In the genomic region with DNA sequence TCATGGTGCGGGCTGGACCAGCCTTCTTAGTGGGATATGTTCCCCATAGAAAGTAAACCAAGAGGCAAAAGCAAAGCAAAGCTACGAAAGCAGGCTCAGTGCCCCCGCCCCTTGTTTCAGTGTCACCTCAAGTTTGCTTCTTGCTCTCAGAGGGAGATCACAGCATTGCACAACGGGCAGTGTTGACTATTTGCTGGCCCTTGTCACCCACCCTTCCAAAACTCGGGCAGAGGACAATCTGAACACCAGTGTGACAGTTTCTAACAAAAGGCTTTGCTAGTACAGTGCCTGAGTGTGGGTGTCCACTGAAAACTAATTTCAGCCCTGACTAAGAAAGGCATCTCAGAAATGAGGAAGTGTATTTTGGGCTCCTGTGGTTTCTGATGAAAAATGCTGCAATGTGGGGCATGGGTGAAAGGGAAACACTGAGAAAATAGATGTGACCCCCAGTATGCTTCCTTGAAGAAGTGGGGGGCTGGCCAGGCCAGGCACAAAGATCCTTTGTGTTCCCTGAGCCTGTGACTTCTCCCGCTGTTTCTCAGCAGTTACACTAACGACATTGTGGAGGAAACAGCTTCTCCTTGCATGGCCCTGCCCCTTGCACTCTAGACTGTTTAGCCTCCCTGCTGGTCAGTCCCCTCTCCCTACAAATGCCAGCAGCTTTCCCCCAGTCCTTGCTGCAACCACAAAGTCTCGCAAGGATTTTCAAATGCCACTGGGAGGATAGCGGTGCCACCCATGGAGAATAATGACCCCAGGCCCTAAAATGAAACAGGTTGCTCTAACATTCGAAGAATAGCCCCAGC, we compare ENCODE assay signal across 8 cellular contexts. TPM values are rescaled to one million over a fixed set of nuclear protein-coding genes. Genes with fewer than 3 reads are reported as not detected.
DNase-seq lines count a peak whose midpoint lies in the region; ATAC-seq and TF ChIP-seq lines count a peak whose summit lies in the region.

No MANE protein-coding gene starts in this region.

- no peak overlapping the region for H3K4me3 ChIP-seq in astrocyte of the spinal cord (ENCODE audit: low read depth, low read length)

- TF ChIP-seq CTCF in astrocyte of the spinal cord (IDR thresholded peaks at IDR 0.05; ENCODE audit: low read depth, low read length) = no peak

- in situ Hi-C loops in astrocyte of the spinal cord (cut with HindIII; ENCODE audit: low sequenced_read_pairs) = no loop called here

- peak; percentile 68 for DNase-seq in H4 (ENCODE audit: low spot score)
- DNase-seq in LHCN-M2 (ENCODE audit: low read depth) = peak; percentile 72
- peak; percentile 73 for DNase-seq in astrocyte of the spinal cord (ENCODE audit: low read depth, low spot score)
- peak; percentile 50 for DNase-seq in inferior parietal cortex (ENCODE audit: extremely low spot score)
- peak; percentile 19 for DNase-seq in stimulated activated naive CD8-positive, alpha-beta T cell treated with anti-CD3 and anti-CD28 coated beads, Interleukin-15, Interleukin-2, amounts not matched to agents 100 U/mL and 50 U/mL, for 24 hours
- DNase-seq in NCI-H2227 treated with DMSO at 0.1 percent for 48 hours (lab: John Stamatoyannopoulos, UW) = no peak
- DNase-seq in DMS 273 (lab: John Stamatoyannopoulos, UW; ENCODE audit: unreplicated experiment) = no peak

- ATAC-seq in GM18498 (IDR thresholded peaks at IDR 0.05; ENCODE audit: unreplicated experiment) = peak; percentile 88
- ATAC-seq in stimulated activated naive CD8-positive, alpha-beta T cell treated with anti-CD3 and anti-CD28 coated beads, Interleukin-15, Interleukin-2, amounts not matched to agents 100 U/mL and 50 U/mL, for 24 hours = peak; percentile 42

RNA-seq across cellular contexts. Expression of gene KCNE1, which starts 33.3 kb away (rescaled TPM):
- total RNA-seq in H4 (2014; rRNA removed; shearing (Covaris generic)) = not detected in 2 replicates
- not detected in 2 replicates for total RNA-seq in LHCN-M2 (2014; rRNA removed)
- 0.11 TPM for polyA plus RNA-seq in LHCN-M2 (2012)

Comparison
In these comparisons a context has a peak if more than half of its experiments do, and no peak if none do; other contexts are left out.
1. DNase-seq: peak in H4 (single experiment), LHCN-M2 (single experiment), astrocyte of the spinal cord (single experiment), inferior parietal cortex (single experiment) and stimulated activated naive CD8-positive, alpha-beta T cell treated with anti-CD3 and anti-CD28 coated beads, Interleukin-15, Interleukin-2, amounts not matched to agents 100 U/mL and 50 U/mL, for 24 hours (single experiment); none in NCI-H2227 treated with DMSO at 0.1 percent for 48 hours (single experiment) and DMS 273 (single experiment).